1 cellular context compared by ENCODE assay signal in the genomic region with DNA sequence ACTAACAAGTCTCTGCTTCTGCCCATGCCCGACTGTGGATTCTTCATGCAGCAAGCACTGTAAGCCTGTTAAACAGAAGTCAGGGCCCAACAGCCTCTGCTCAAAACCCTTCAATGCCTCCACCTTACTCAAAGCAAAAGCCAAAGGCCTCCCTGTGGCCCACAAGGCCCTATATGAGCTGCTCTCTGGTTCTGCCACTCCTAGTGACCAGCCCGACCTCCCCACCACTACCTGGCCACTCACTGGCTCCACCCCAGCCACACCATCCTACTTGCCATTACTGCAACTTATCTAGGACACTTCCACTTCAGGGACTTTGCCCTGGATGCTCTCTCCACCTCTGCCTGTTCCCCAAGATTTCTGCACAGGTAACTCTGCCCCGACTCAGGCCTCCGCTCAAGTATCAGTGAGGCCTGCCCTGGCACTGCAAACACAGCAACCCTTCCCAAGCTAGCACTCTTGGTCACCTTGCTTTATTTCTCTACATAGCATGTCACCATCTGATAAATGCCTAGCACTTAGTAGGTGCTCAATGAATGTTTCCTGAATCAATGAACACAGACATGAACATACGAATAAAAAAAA.
TF ChIP-seq lines count a peak whose summit lies in the region.

No MANE protein-coding gene starts in this region.

TF ChIP-seq in HepG2, 621 proteins besides CTCF, POLR2A, EP300 and RAD21 (continues in another document):
- TF ChIP-seq ZBTB38 (CRISPR knock-in tag; IDR thresholded peaks at IDR 0.05) (peak; percentile 66), ZMAT3 (CRISPR knock-in tag; conservative IDR thresholded peaks at IDR 0.05) (0 out of 2 replicates have a peak, but pooled peaks have one; percentile 19), CCDC6 (CRISPR knock-in tag; IDR thresholded peaks at IDR 0.05) (no peak), ZBTB21 (CRISPR knock-in tag; IDR thresholded peaks at IDR 0.05) (no peak), GATAD2A (CRISPR knock-in tag; IDR thresholded peaks at IDR 0.05) (no peak), TBX3 (IDR thresholded peaks at IDR 0.05; ENCODE audit: borderline replicate concordance) (no peak), ZFX (CRISPR knock-in tag; IDR thresholded peaks at IDR 0.05; ENCODE audit: low read depth) (peak; percentile 28; the same call in 1 of the 2 replicates), HNF4G (IDR thresholded peaks at IDR 0.05; ENCODE audit: borderline replicate concordance, low read depth, low read length) (no peak), HNF4G (CRISPR knock-in tag; IDR thresholded peaks at IDR 0.05; ENCODE audit: borderline replicate concordance, low read depth) (no peak), ZMYM4 (CRISPR knock-in tag; IDR thresholded peaks at IDR 0.05) (no peak), ZNF501 (CRISPR knock-in tag; IDR thresholded peaks at IDR 0.05) (peak; percentile 36; the same call in 1 of the 2 replicates), BORCS8-MEF2B (CRISPR knock-in tag; IDR thresholded peaks at IDR 0.05) (no peak), ZFP90 (CRISPR knock-in tag; IDR thresholded peaks at IDR 0.05; ENCODE audit: borderline replicate concordance) (no peak), ZNF556 (CRISPR knock-in tag; IDR thresholded peaks at IDR 0.05; ENCODE audit: borderline replicate concordance) (no peak), ZFY (CRISPR knock-in tag; IDR thresholded peaks at IDR 0.05) (peak; percentile 38; the same call in 1 of the 2 replicates), ZC3H4 (CRISPR knock-in tag; IDR thresholded peaks at IDR 0.05; ENCODE audit: borderline replicate concordance) (peak; percentile 85), POGK (CRISPR knock-in tag; conservative IDR thresholded peaks at IDR 0.05) (0 out of 2 replicates have a peak, but pooled peaks have one; percentile 2), RFX1 (IDR thresholded peaks at IDR 0.05) (no peak), MTF2 (CRISPR knock-in tag; IDR thresholded peaks at IDR 0.05; ENCODE audit: borderline replicate concordance) (0 out of 2 replicates have a peak, but pooled peaks have one; percentile 47), ZKSCAN1 (IDR thresholded peaks at IDR 0.05; ENCODE audit: low read length) (peak; percentile 90), ZNF790 (CRISPR knock-in tag; IDR thresholded peaks at IDR 0.05; ENCODE audit: borderline replicate concordance) (no peak), ZNF292 (CRISPR knock-in tag; IDR thresholded peaks at IDR 0.05; ENCODE audit: borderline replicate concordance, low read depth) (no peak), POLR2G (IDR thresholded peaks at IDR 0.05; ENCODE audit: low read depth, low read length) (peak; percentile 44; the same call in 1 of the 2 replicates), ZNF777 (CRISPR knock-in tag; IDR thresholded peaks at IDR 0.05) (no peak), ZNF597 (CRISPR knock-in tag; IDR thresholded peaks at IDR 0.05) (no peak), ZBTB43 (CRISPR knock-in tag; conservative IDR thresholded peaks at IDR 0.05) (no peak), RFXANK (CRISPR knock-in tag; IDR thresholded peaks at IDR 0.05) (no peak)
- TF ChIP-seq, protein P1, sequence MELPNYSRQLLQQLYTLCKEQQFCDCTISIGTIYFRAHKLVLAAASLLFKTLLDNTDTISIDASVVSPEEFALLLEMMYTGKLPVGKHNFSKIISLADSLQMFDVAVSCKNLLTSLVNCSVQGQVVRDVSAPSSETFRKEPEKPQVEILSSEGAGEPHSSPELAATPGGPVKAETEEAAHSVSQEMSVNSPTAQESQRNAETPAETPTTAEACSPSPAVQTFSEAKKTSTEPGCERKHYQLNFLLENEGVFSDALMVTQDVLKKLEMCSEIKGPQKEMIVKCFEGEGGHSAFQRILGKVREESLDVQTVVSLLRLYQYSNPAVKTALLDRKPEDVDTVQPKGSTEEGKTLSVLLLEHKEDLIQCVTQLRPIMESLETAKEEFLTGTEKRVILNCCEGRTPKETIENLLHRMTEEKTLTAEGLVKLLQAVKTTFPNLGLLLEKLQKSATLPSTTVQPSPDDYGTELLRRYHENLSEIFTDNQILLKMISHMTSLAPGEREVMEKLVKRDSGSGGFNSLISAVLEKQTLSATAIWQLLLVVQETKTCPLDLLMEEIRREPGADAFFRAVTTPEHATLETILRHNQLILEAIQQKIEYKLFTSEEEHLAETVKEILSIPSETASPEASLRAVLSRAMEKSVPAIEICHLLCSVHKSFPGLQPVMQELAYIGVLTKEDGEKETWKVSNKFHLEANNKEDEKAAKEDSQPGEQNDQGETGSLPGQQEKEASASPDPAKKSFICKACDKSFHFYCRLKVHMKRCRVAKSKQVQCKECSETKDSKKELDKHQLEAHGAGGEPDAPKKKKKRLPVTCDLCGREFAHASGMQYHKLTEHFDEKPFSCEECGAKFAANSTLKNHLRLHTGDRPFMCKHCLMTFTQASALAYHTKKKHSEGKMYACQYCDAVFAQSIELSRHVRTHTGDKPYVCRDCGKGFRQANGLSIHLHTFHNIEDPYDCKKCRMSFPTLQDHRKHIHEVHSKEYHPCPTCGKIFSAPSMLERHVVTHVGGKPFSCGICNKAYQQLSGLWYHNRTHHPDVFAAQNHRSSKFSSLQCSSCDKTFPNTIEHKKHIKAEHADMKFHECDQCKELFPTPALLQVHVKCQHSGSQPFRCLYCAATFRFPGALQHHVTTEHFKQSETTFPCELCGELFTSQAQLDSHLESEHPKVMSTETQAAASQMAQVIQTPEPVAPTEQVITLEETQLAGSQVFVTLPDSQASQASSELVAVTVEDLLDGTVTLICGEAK (IDR thresholded peaks at IDR 0.05), result no peak
- TF ChIP-seq, protein P1 (CRISPR knock-in tag; IDR thresholded peaks at IDR 0.05), result 0 out of 2 replicates have a peak, but pooled peaks have one; percentile 20
- TF ChIP-seq, protein P2, sequence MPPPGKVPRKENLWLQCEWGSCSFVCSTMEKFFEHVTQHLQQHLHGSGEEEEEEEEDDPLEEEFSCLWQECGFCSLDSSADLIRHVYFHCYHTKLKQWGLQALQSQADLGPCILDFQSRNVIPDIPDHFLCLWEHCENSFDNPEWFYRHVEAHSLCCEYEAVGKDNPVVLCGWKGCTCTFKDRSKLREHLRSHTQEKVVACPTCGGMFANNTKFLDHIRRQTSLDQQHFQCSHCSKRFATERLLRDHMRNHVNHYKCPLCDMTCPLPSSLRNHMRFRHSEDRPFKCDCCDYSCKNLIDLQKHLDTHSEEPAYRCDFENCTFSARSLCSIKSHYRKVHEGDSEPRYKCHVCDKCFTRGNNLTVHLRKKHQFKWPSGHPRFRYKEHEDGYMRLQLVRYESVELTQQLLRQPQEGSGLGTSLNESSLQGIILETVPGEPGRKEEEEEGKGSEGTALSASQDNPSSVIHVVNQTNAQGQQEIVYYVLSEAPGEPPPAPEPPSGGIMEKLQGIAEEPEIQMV (CRISPR knock-in tag; IDR thresholded peaks at IDR 0.05; ENCODE audit: low read depth), result no peak
- TF ChIP-seq, protein P3, sequence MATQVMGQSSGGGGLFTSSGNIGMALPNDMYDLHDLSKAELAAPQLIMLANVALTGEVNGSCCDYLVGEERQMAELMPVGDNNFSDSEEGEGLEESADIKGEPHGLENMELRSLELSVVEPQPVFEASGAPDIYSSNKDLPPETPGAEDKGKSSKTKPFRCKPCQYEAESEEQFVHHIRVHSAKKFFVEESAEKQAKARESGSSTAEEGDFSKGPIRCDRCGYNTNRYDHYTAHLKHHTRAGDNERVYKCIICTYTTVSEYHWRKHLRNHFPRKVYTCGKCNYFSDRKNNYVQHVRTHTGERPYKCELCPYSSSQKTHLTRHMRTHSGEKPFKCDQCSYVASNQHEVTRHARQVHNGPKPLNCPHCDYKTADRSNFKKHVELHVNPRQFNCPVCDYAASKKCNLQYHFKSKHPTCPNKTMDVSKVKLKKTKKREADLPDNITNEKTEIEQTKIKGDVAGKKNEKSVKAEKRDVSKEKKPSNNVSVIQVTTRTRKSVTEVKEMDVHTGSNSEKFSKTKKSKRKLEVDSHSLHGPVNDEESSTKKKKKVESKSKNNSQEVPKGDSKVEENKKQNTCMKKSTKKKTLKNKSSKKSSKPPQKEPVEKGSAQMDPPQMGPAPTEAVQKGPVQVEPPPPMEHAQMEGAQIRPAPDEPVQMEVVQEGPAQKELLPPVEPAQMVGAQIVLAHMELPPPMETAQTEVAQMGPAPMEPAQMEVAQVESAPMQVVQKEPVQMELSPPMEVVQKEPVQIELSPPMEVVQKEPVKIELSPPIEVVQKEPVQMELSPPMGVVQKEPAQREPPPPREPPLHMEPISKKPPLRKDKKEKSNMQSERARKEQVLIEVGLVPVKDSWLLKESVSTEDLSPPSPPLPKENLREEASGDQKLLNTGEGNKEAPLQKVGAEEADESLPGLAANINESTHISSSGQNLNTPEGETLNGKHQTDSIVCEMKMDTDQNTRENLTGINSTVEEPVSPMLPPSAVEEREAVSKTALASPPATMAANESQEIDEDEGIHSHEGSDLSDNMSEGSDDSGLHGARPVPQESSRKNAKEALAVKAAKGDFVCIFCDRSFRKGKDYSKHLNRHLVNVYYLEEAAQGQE (IDR thresholded peaks at IDR 0.05; ENCODE audit: borderline replicate concordance in 1 of 2, low read depth in 1 of 2, low read length in 2 of 2), result no peak
- TF ChIP-seq, protein P4, sequence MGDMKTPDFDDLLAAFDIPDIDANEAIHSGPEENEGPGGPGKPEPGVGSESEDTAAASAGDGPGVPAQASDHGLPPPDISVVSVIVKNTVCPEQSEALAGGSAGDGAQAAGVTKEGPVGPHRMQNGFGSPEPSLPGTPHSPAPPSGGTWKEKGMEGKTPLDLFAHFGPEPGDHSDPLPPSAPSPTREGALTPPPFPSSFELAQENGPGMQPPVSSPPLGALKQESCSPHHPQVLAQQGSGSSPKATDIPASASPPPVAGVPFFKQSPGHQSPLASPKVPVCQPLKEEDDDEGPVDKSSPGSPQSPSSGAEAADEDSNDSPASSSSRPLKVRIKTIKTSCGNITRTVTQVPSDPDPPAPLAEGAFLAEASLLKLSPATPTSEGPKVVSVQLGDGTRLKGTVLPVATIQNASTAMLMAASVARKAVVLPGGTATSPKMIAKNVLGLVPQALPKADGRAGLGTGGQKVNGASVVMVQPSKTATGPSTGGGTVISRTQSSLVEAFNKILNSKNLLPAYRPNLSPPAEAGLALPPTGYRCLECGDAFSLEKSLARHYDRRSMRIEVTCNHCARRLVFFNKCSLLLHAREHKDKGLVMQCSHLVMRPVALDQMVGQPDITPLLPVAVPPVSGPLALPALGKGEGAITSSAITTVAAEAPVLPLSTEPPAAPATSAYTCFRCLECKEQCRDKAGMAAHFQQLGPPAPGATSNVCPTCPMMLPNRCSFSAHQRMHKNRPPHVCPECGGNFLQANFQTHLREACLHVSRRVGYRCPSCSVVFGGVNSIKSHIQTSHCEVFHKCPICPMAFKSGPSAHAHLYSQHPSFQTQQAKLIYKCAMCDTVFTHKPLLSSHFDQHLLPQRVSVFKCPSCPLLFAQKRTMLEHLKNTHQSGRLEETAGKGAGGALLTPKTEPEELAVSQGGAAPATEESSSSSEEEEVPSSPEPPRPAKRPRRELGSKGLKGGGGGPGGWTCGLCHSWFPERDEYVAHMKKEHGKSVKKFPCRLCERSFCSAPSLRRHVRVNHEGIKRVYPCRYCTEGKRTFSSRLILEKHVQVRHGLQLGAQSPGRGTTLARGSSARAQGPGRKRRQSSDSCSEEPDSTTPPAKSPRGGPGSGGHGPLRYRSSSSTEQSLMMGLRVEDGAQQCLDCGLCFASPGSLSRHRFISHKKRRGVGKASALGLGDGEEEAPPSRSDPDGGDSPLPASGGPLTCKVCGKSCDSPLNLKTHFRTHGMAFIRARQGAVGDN (CRISPR knock-in tag; IDR thresholded peaks at IDR 0.05), result peak; percentile 77
